Comparison of ENCODE assay signal across 1 cellular context in genomic region chr7:76358478-76359110, GRCh38.
TF ChIP-seq lines count a peak whose summit lies in the region.

Gene YWHAG (minus strand): TSS chr7:76358991. CDS start chr7:76358808, 183 bp downstream.

TF ChIP-seq in HepG2, 621 proteins besides CTCF, POLR2A, EP300 and RAD21 (continued from another document and continues in another):
- TF ChIP-seq, protein P1, sequence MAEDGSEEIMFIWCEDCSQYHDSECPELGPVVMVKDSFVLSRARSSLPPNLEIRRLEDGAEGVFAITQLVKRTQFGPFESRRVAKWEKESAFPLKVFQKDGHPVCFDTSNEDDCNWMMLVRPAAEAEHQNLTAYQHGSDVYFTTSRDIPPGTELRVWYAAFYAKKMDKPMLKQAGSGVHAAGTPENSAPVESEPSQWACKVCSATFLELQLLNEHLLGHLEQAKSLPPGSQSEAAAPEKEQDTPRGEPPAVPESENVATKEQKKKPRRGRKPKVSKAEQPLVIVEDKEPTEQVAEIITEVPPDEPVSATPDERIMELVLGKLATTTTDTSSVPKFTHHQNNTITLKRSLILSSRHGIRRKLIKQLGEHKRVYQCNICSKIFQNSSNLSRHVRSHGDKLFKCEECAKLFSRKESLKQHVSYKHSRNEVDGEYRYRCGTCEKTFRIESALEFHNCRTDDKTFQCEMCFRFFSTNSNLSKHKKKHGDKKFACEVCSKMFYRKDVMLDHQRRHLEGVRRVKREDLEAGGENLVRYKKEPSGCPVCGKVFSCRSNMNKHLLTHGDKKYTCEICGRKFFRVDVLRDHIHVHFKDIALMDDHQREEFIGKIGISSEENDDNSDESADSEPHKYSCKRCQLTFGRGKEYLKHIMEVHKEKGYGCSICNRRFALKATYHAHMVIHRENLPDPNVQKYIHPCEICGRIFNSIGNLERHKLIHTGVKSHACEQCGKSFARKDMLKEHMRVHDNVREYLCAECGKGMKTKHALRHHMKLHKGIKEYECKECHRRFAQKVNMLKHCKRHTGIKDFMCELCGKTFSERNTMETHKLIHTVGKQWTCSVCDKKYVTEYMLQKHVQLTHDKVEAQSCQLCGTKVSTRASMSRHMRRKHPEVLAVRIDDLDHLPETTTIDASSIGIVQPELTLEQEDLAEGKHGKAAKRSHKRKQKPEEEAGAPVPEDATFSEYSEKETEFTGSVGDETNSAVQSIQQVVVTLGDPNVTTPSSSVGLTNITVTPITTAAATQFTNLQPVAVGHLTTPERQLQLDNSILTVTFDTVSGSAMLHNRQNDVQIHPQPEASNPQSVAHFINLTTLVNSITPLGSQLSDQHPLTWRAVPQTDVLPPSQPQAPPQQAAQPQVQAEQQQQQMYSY (CRISPR knock-in tag; IDR thresholded peaks at IDR 0.05) = 0 out of 2 replicates have a peak, but pooled peaks have one; percentile 18
- TF ChIP-seq ZNF850 (CRISPR knock-in tag; conservative IDR thresholded peaks at IDR 0.05) = peak; percentile 93
- TF ChIP-seq PHF20 (CRISPR knock-in tag; IDR thresholded peaks at IDR 0.05) = peak; percentile 65; the same call in 1 of the 2 replicates
- TF ChIP-seq, protein P2, sequence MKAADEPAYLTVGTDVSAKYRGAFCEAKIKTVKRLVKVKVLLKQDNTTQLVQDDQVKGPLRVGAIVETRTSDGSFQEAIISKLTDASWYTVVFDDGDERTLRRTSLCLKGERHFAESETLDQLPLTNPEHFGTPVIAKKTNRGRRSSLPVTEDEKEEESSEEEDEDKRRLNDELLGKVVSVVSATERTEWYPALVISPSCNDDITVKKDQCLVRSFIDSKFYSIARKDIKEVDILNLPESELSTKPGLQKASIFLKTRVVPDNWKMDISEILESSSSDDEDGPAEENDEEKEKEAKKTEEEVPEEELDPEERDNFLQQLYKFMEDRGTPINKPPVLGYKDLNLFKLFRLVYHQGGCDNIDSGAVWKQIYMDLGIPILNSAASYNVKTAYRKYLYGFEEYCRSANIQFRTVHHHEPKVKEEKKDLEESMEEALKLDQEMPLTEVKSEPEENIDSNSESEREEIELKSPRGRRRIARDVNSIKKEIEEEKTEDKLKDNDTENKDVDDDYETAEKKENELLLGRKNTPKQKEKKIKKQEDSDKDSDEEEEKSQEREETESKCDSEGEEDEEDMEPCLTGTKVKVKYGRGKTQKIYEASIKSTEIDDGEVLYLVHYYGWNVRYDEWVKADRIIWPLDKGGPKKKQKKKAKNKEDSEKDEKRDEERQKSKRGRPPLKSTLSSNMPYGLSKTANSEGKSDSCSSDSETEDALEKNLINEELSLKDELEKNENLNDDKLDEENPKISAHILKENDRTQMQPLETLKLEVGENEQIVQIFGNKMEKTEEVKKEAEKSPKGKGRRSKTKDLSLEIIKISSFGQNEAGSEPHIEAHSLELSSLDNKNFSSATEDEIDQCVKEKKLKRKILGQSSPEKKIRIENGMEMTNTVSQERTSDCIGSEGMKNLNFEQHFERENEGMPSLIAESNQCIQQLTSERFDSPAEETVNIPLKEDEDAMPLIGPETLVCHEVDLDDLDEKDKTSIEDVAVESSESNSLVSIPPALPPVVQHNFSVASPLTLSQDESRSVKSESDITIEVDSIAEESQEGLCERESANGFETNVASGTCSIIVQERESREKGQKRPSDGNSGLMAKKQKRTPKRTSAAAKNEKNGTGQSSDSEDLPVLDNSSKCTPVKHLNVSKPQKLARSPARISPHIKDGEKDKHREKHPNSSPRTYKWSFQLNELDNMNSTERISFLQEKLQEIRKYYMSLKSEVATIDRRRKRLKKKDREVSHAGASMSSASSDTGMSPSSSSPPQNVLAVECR (CRISPR knock-in tag; IDR thresholded peaks at IDR 0.05; ENCODE audit: borderline replicate concordance) = peak; percentile 96
- TF ChIP-seq, protein P3, sequence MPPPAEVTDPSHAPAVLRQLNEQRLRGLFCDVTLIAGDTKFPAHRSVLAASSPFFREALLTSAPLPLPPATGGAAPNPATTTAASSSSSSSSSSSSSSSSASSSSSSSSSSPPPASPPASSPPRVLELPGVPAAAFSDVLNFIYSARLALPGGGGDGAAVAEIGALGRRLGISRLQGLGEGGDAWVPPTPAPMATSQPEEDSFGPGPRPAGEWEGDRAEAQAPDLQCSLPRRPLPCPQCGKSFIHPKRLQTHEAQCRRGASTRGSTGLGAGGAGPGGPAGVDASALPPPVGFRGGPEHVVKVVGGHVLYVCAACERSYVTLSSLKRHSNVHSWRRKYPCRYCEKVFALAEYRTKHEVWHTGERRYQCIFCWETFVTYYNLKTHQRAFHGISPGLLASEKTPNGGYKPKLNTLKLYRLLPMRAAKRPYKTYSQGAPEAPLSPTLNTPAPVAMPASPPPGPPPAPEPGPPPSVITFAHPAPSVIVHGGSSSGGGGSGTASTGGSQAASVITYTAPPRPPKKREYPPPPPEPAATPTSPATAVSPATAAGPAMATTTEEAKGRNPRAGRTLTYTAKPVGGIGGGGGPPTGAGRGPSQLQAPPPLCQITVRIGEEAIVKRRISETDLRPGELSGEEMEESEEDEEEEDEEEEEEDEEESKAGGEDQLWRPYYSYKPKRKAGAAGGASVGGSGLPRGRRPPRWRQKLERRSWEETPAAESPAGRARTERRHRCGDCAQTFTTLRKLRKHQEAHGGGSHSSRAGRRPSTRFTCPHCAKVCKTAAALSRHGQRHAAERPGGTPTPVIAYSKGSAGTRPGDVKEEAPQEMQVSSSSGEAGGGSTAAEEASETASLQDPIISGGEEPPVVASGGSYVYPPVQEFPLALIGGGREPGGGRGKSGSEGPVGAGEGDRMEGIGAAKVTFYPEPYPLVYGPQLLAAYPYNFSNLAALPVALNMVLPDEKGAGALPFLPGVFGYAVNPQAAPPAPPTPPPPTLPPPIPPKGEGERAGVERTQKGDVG (CRISPR knock-in tag; IDR thresholded peaks at IDR 0.05; ENCODE audit: borderline replicate concordance) = no peak
- TF ChIP-seq ZNF564 (CRISPR knock-in tag; IDR thresholded peaks at IDR 0.05) = peak; percentile 77
- TF ChIP-seq ESRRA (CRISPR knock-in tag; IDR thresholded peaks at IDR 0.05; ENCODE audit: low read depth) = peak; percentile 46; the same call in 1 of the 2 replicates
- no peak for TF ChIP-seq ZNF550 (CRISPR knock-in tag; IDR thresholded peaks at IDR 0.05; ENCODE audit: borderline replicate concordance)
- peak; percentile 72; the same call in 1 of the 2 replicates for TF ChIP-seq MIER3 (CRISPR knock-in tag; IDR thresholded peaks at IDR 0.05; ENCODE audit: borderline replicate concordance)
- no peak for TF ChIP-seq PTBP1 (IDR thresholded peaks at IDR 0.05; ENCODE audit: low read depth, low read length, poor library complexity, severe bottlenecking)
- TF ChIP-seq ZNF326 (CRISPR knock-in tag; IDR thresholded peaks at IDR 0.05; ENCODE audit: borderline replicate concordance) = no peak
- TF ChIP-seq, protein P4, sequence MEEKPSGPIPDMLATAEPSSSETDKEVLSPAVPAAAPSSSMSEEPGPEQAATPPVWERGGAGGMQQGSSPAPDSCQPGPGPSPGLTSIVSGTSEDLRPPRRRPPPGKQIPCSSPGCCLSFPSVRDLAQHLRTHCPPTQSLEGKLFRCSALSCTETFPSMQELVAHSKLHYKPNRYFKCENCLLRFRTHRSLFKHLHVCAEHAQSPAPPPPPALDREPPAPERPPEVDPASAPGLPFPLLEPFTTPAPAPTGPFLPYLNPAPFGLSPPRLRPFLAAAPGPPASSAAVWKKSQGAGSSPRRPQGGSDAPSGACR (CRISPR knock-in tag; IDR thresholded peaks at IDR 0.05) = 0 out of 2 replicates have a peak, but pooled peaks have one; percentile 29
- TF ChIP-seq ZNF720 (CRISPR knock-in tag; IDR thresholded peaks at IDR 0.05) = 0 out of 2 replicates have a peak, but pooled peaks have one; percentile 36
- TF ChIP-seq PHF5A (CRISPR knock-in tag; IDR thresholded peaks at IDR 0.05; ENCODE audit: low read depth, unreplicated experiment) = no peak
- TF ChIP-seq BCL6 (CRISPR knock-in tag; IDR thresholded peaks at IDR 0.05) = peak; percentile 43; the same call in 1 of the 2 replicates
- no peak for TF ChIP-seq RBM22 (optimal IDR thresholded peaks at IDR 0.05; ENCODE audit: low read length)
- peak; percentile 22; the same call in 1 of the 2 replicates for TF ChIP-seq DNMT1 (CRISPR knock-in tag; IDR thresholded peaks at IDR 0.05)
- TF ChIP-seq IKZF5 (CRISPR knock-in tag; IDR thresholded peaks at IDR 0.05) = peak; percentile 81
- TF ChIP-seq ZBTB7B (CRISPR knock-in tag; IDR thresholded peaks at IDR 0.05) = peak; percentile 62
- TF ChIP-seq TCF7 (IDR thresholded peaks at IDR 0.05; ENCODE audit: low read depth) = no peak
- TF ChIP-seq HOXA9 (CRISPR knock-in tag; IDR thresholded peaks at IDR 0.05; ENCODE audit: borderline replicate concordance) = peak; percentile 77; the same call in 1 of the 2 replicates
- peak; percentile 59 for TF ChIP-seq NRL (CRISPR knock-in tag; IDR thresholded peaks at IDR 0.05; ENCODE audit: borderline replicate concordance)
- no peak for TF ChIP-seq FOXA1 (IDR thresholded peaks at IDR 0.05)
- TF ChIP-seq FOXA1 (CRISPR knock-in tag; IDR thresholded peaks at IDR 0.05) = 0 out of 2 replicates have a peak, but pooled peaks have one; percentile 11
- TF ChIP-seq, protein P5, sequence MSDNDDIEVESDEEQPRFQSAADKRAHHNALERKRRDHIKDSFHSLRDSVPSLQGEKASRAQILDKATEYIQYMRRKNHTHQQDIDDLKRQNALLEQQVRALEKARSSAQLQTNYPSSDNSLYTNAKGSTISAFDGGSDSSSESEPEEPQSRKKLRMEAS (IDR thresholded peaks at IDR 0.05) = peak; percentile 61
- no peak for TF ChIP-seq ZSCAN22 (CRISPR knock-in tag; IDR thresholded peaks at IDR 0.05)
- peak; percentile 92 for TF ChIP-seq KDM2A (CRISPR knock-in tag; IDR thresholded peaks at IDR 0.05; ENCODE audit: borderline replicate concordance, low read depth)
- TF ChIP-seq JDP2 (CRISPR knock-in tag; IDR thresholded peaks at IDR 0.05; ENCODE audit: borderline replicate concordance) = no peak; the same call in 1 of the 2 replicates
- peak; percentile 72; the same call in 1 of the 2 replicates for TF ChIP-seq ZNF670 (CRISPR knock-in tag; IDR thresholded peaks at IDR 0.05; ENCODE audit: borderline replicate concordance)
- TF ChIP-seq ZNF75D (CRISPR knock-in tag; IDR thresholded peaks at IDR 0.05; ENCODE audit: borderline replicate concordance) = no peak
- TF ChIP-seq ZNF646 (CRISPR knock-in tag; IDR thresholded peaks at IDR 0.05) = no peak
- TF ChIP-seq PRPF4 (IDR thresholded peaks at IDR 0.05; ENCODE audit: low read depth, low read length, poor library complexity, severe bottlenecking) = peak; percentile 47
- TF ChIP-seq ZNF776 (CRISPR knock-in tag; IDR thresholded peaks at IDR 0.05) = peak; percentile 66; the same call in 1 of the 2 replicates
- 0 out of 2 replicates have a peak, but pooled peaks have one; percentile 69 for TF ChIP-seq ZNF569 (CRISPR knock-in tag; IDR thresholded peaks at IDR 0.05; ENCODE audit: borderline replicate concordance)
- peak; percentile 81; the same call in 1 of the 2 replicates for TF ChIP-seq KDM4B (CRISPR knock-in tag; IDR thresholded peaks at IDR 0.05)
